ENCODE assay signal across 32 cellular contexts in the genomic region with DNA sequence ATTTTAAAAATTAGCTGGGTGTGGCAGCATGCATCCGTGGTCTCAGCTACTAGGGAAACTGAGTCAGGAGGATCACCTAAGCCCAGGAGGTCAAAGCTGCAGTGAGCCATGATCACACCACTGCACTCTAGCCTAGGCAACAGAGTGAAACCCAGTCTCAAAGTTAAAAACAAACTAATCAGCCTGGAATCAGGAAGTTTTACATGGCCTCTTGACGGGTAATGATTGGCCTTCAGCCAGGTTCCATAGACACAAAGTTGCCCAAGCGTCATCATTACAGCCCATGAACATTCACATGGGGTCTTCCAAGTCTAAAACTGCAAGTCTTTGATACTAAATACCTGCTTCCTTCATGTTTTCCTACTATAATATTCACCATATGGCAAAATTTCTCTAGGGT. TPM values are rescaled to one million over a fixed set of nuclear protein-coding genes. Genes with fewer than 3 reads are reported as not detected.
"Had no signal": no experiment of that assay in that cellular context is flagged by ENCODE, and none has a peak within 500 bp of the region (broad histone marks: within the 10 kb centered on the region; RNA-seq: fewer than 3 reads in every experiment).

No MANE protein-coding gene starts in this region.

- H3K4me1 Mint-ChIP-seq: T-cell had no signal

- H3K9ac ChIP-seq: KMS-11 had no signal

- H3K4me2 ChIP-seq: KMS-11, PC-9 had no signal

- H2AFZ ChIP-seq: PC-9 had no signal

- H3K36me3 Mint-ChIP-seq: T-cell had no signal

- H3K4me3 Mint-ChIP-seq: T-cell had no signal

- DNase-seq: Karpas-422, MM.1S, MV-4-11, NCI-H1092, NCI-H1105, NCI-H1417 treated with DMSO at 0.1 percent for 48 hours, NCI-H1436 treated with DMSO at 0.1 percent for 48 hours, NCI-H1694 treated with DMSO at 0.1 percent for 48 hours, NCI-H187 treated with DMSO at 0.1 percent for 48 hours, NCI-H2029, NCI-H2081, NCI-H2171 treated with DMSO at 0.1 percent for 48 hours, NCI-H2227 treated with DMSO at 0.1 percent for 48 hours, NCI-H345, NCI-H446, NCI-H510A treated with DMSO at 0.1 percent for 48 hours, NCI-H524 treated with DMSO at 0.1 percent for 48 hours, NCI-H526 treated with DMSO at 0.1 percent for 48 hours, NCI-H774, PC-9, SHP77, SIG-M5, SJCRH30, T-cell had no signal

- H3K9me3 ChIP-seq: SJCRH30 had no signal

- H3K4me1 ChIP-seq: SJCRH30 had no signal

- H3K9me3 Mint-ChIP-seq: T-cell had no signal

- H3K27ac ChIP-seq: KMS-11, PC-9, RWPE1, SJCRH30, SK-N-MC had no signal

- H3K27ac Mint-ChIP-seq: T-cell had no signal

- H3K27me3 ChIP-seq: SJCRH30 had no signal

RNA-seq across cellular contexts. Expression of a gene that starts 10.0 kb away (rescaled TPM):
- total RNA-seq: LHCN-M2; MCF 10A; NCI-H460; RPMI7951; SJCRH30; T-helper 1 cell treated with Interleukin-12 subunit alpha and Interleukin-12 subunit beta and Interleukin-4 antibody, amounts not matched to agents 30 ng/mL and 1 ng/mL, for 36 hours had no signal
